Comparison of ENCODE assay signal across 11 cellular contexts in genomic region chr18:54147439-54147838, GRCh38.
DNase-seq lines count a peak whose midpoint lies in the region; ATAC-seq and TF ChIP-seq lines count a peak whose summit lies in the region.
"Had no signal": no experiment of that assay in that cellular context is flagged by ENCODE, and none has a peak within 500 bp of the region (broad histone marks: within the 10 kb centered on the region; RNA-seq: fewer than 3 reads in every experiment).

No MANE protein-coding gene starts in this region.

- BruUV-seq in MCF 10A (replicated peaks; lab: Mats Ljungman, UMichigan), result no TSS peak

- H3K36me3 ChIP-seq in breast epithelium (no peaks in the 10 kb centered on the region), KOPT-K1 (ENCODE audit: insufficient read depth, low read length) (peaks cover 12% of the 10 kb centered on the region)

- H3K27ac ChIP-seq in breast epithelium (no peak overlapping the region), KOPT-K1 (ENCODE audit: low read depth, low read length, poor library complexity, severe bottlenecking) (peak overlapping the region; percentile 60), RWPE1 (no peak overlapping the region)
- H3K27ac ChIP-seq: BLaER1, psoas muscle had no signal

- no peak for TF ChIP-seq POLR2A in breast epithelium (IDR thresholded peaks at IDR 0.05)
- TF ChIP-seq POLR2A in erythroblast (IDR thresholded peaks at IDR 0.05; ENCODE audit: low read length), result no peak

- peak overlapping the region; percentile 94 for H3K27ac Mint-ChIP-seq in MCF 10A (ENCODE audit: low read depth, unreplicated experiment)
- peak overlapping the region; percentile 3 for H3K27ac Mint-ChIP-seq in stimulated activated naive B cell treated with anti-CD40 and anti-IgM and Interleukin-4, amounts not matched to agents 10 μg/mL and 1 μg/mL and 100 μg/mL, for 72 hours

- peaks cover 0 to 7% of the 10 kb centered on the region in 2 donors for H3K9me3 ChIP-seq in breast epithelium
- peaks cover 10% of the 10 kb centered on the region for H3K9me3 ChIP-seq in KOPT-K1 (ENCODE audit: insufficient read depth, low read length, poor library complexity, severe bottlenecking)

- peaks cover 35% of the 10 kb centered on the region for H3K4me1 Mint-ChIP-seq in MCF 10A (ENCODE audit: insufficient read depth, unreplicated experiment)
- peaks cover 18% of the 10 kb centered on the region in 2 donors for H3K4me1 Mint-ChIP-seq in stimulated activated naive B cell treated with anti-CD40 and anti-IgM and Interleukin-4, amounts not matched to agents 10 μg/mL and 1 μg/mL and 100 μg/mL, for 72 hours

- DNase-seq in MCF 10A (ENCODE audit: unreplicated experiment), result no peak
- no peak for DNase-seq in breast epithelium (ENCODE audit: low spot score in 2 of 2)
- DNase-seq in stimulated activated naive B cell treated with anti-CD40 and anti-IgM and Interleukin-4, amounts not matched to agents 10 μg/mL and 1 μg/mL and 100 μg/mL, for 72 hours, result peak; percentile 2
- no peak for DNase-seq in RWPE1 (ENCODE audit: low spot score)
- DNase-seq in cortex of kidney (lab: John Stamatoyannopoulos, UW), result no peak
- no peak for DNase-seq in erythroblast (lab: John Stamatoyannopoulos, UW)
- DNase-seq: head of caudate nucleus, psoas muscle had no signal

- peak; percentile 88 for ATAC-seq in HG02610 (IDR thresholded peaks at IDR 0.05; ENCODE audit: unreplicated experiment)
- peak; percentile 70 to 80 for ATAC-seq in stimulated activated naive B cell treated with anti-CD40 and anti-IgM and Interleukin-4, amounts not matched to agents 10 μg/mL and 1 μg/mL and 100 μg/mL, for 72 hours (replicated peaks)
- ATAC-seq: psoas muscle had no signal

- H3K4me3 Mint-ChIP-seq in MCF 10A (ENCODE audit: unreplicated experiment), result no peak overlapping the region
- no peak overlapping the region for H3K4me3 Mint-ChIP-seq in stimulated activated naive B cell treated with anti-CD40 and anti-IgM and Interleukin-4, amounts not matched to agents 10 μg/mL and 1 μg/mL and 100 μg/mL, for 72 hours

- H3K4me3 ChIP-seq in breast epithelium, result no peak overlapping the region
- H3K4me3 ChIP-seq: BLaER1, psoas muscle had no signal

- intact Hi-C loops in MCF 10A (cut with micrococcal nuclease), result no loop called here
- intact Hi-C loops in breast epithelium (cut with DNase I; ENCODE audit: low total_unique reads), result no loop called here

- POLR2A ChIA-PET in MCF 10A (lab: Yijun Ruan, JAX), result interaction anchor here (0.7 to 5.7 kb wide), 4 partner anchors 8 to 108 kb away, joined by 3 to 30 read pairs (median 3); no protein-coding TSS in a partner anchor
- POLR2A ChIA-PET in RWPE1 (lab: Yijun Ruan, JAX; ENCODE audit: low non-redundant PET), result no interaction called here

- no peaks in the 10 kb centered on the region for H3K27me3 ChIP-seq in breast epithelium
- H3K27me3 ChIP-seq: BLaER1 had no signal

- no peaks in the 10 kb centered on the region for H3K4me1 ChIP-seq in breast epithelium
- H3K4me1 ChIP-seq: BLaER1, psoas muscle had no signal

- H3K36me3 Mint-ChIP-seq in MCF 10A (ENCODE audit: insufficient read depth, unreplicated experiment), result peaks cover 10% of the 10 kb centered on the region
- H3K36me3 Mint-ChIP-seq in stimulated activated naive B cell treated with anti-CD40 and anti-IgM and Interleukin-4, amounts not matched to agents 10 μg/mL and 1 μg/mL and 100 μg/mL, for 72 hours, result peaks cover 17 to 44% of the 10 kb centered on the region in 2 donors

- no peaks in the 10 kb centered on the region for H3K27me3 Mint-ChIP-seq in MCF 10A (ENCODE audit: insufficient read depth, unreplicated experiment)
- H3K27me3 Mint-ChIP-seq in stimulated activated naive B cell treated with anti-CD40 and anti-IgM and Interleukin-4, amounts not matched to agents 10 μg/mL and 1 μg/mL and 100 μg/mL, for 72 hours, result no peaks in the 10 kb centered on the region

- TF ChIP-seq CTCF in MCF 10A (IDR thresholded peaks at IDR 0.05; ENCODE audit: unreplicated experiment) (no peak), breast epithelium (IDR thresholded peaks at IDR 0.05) (no peak), RWPE1 (conservative IDR thresholded peaks at IDR 0.05; ENCODE audit: low read depth) (no peak)

- H3K9me3 Mint-ChIP-seq in MCF 10A (ENCODE audit: unreplicated experiment), result no peaks in the 10 kb centered on the region
- peaks cover 8% of the 10 kb centered on the region in 2 donors for H3K9me3 Mint-ChIP-seq in stimulated activated naive B cell treated with anti-CD40 and anti-IgM and Interleukin-4, amounts not matched to agents 10 μg/mL and 1 μg/mL and 100 μg/mL, for 72 hours

- CTCF ChIA-PET in MCF 10A (lab: Yijun Ruan, JAX), result interaction anchor here (0.6 to 0.8 kb wide), 3 partner anchors 18 to 381 kb away, joined by 3 to 4 read pairs (median 3); no protein-coding TSS in a partner anchor
- CTCF ChIA-PET in RWPE1 (lab: Yijun Ruan, JAX), result no interaction called here
